In genomic region chr3:7508821-7509220, GRCh38 we compare ENCODE assay signal across 20 cellular contexts.
"Had no signal": no experiment of that assay in that cellular context is flagged by ENCODE, and none has a peak within 500 bp of the region (broad histone marks: within the 10 kb centered on the region; RNA-seq: fewer than 3 reads in every experiment).

No MANE protein-coding gene starts in this region.

- H3K9me3 ChIP-seq: thoracic aorta, upper lobe of left lung had no signal

- H3K27me3 ChIP-seq: ascending aorta, upper lobe of left lung had no signal

- DNase-seq: activated CD4-positive, alpha-beta T cell treated with anti-CD3 and anti-CD28 coated beads, Interleukin-2, amount 50 U/mL, for 1 hour; activated CD4-positive, CD25-positive, alpha-beta regulatory T cell treated with anti-CD3 and anti-CD28 coated beads, Interleukin-2, amount 50 U/mL, for 72 hours; activated CD8-positive, alpha-beta memory T cell treated with anti-CD3 and anti-CD28 coated beads, Interleukin-2, amount 50 U/mL, for 4 hours; activated effector memory CD4-positive, alpha-beta T cell treated with Interleukin-2 at 50 U/mL for 16 hours; activated naive CD4-positive, alpha-beta T cell treated with anti-CD3 and anti-CD28 coated beads, Interleukin-2, amount 10 ng/mL, durations not matched to agents 7 days and 5 days; activated T-cell treated with anti-CD3 and anti-CD28 coated beads, Interleukin-2, amount 50 U/mL, for 4 hours; cortex of kidney; islet precursor cell; midbrain; nucleus accumbens; posterior cingulate gyrus; retina; stimulated activated naive B cell treated with anti-CD40 and anti-IgM and Interleukin-4, amounts not matched to agents 10 μg/mL and 1 μg/mL and 100 μg/mL, for 72 hours; T-helper 2 cell; upper lobe of left lung had no signal

- H3K36me3 ChIP-seq: ascending aorta, thoracic aorta, upper lobe of left lung had no signal

- H3K4me3 ChIP-seq: ascending aorta, lung, thoracic aorta, upper lobe of left lung had no signal

- ATAC-seq: activated T-cell treated with anti-CD3 and anti-CD28 coated beads, Interleukin-2, amount 50 U/mL, for 4 hours; left lobe of liver; stimulated activated naive B cell treated with anti-CD40 and anti-IgM and Interleukin-4, amounts not matched to agents 10 μg/mL and 1 μg/mL and 100 μg/mL, for 72 hours had no signal

- H3K27ac ChIP-seq: ascending aorta, thoracic aorta, upper lobe of left lung, VCaP had no signal
